ENCODE assay signal across 8 cellular contexts in the genomic region with DNA sequence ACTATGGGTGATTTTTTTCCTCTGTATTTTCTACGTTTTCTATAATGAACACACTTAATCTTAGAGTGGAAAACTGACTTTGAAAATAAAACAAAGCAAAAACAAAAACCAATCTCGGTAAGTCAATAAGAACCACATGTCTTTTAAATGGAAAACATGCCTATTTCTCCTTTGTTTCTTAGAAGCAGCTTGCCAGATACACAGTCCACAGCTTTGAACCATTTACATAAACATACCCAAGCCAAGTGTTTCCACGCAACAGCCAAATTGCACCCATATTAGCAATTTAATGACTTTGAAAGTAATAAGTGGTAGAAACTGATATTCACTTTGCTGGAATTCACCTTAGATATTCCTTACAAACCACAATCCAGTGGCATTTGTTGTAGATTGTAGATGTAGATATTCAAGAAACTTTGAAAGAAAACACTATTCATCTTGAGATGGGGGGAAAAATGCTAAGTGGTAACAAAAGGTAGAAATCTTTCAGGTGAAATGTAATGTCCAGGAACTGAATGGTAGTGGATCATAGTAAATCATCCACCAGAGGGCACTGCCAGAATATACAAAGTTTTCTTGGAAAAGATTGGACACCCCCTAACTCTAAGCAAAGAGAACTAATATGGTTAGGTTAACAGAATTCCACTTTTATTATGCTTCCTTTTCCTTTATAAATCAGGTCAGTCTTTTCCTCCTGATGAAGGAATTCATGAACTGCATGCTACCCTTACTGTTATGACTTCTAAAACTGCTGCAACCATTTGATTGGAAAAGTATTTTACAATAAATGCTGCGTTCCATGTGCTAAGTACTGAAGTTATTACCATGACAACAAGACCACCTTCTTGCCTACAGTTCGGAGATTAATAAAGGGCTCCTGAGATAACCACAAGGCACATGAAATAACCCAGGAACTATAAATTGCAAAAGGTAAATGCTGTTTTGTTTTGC.
A peak's percentile ranks its signal among the peaks of the same experiment; 100 is the strongest.
DNase-seq lines count a peak whose midpoint lies in the region; ATAC-seq, FAIRE-seq and TF ChIP-seq lines count a peak whose summit lies in the region.

No MANE protein-coding gene starts in this region.

- ATAC-seq in GM21619 (IDR thresholded peaks at IDR 0.05; ENCODE audit: unreplicated experiment) (no peak), GM19397 (IDR thresholded peaks at IDR 0.05; ENCODE audit: unreplicated experiment) (no peak)

- H3K9me3 ChIP-seq in fibroblast of lung (ENCODE audit: control insufficient read depth, insufficient read depth, low read depth, low read length), result no peaks in the 10 kb centered on the region
- H3K9me3 ChIP-seq in parathyroid adenoma (ENCODE audit: control insufficient read depth, low read length), result no peaks in the 10 kb centered on the region

- peak; percentile 44 for TF ChIP-seq CTCF in GM06990 (IDR thresholded peaks at IDR 0.05; ENCODE audit: insufficient read depth, low read length, poor library complexity, severe bottlenecking)
- peak; percentile 39 to 65 for TF ChIP-seq CTCF in fibroblast of lung (conservative IDR thresholded peaks at IDR 0.05 in 1 of 2, IDR thresholded peaks at IDR 0.05 in 1 of 2; ENCODE audit: low read depth in 1 of 2, low read length in 2 of 2)
- peak; percentile 67 for TF ChIP-seq CTCF in parathyroid adenoma (IDR thresholded peaks at IDR 0.05)

- no peak overlapping the region for H3K4me3 ChIP-seq in GM06990 (replicated peaks; ENCODE audit: low read depth, low read length)
- H3K4me3 ChIP-seq in fibroblast of lung (replicated peaks in 1 of 4; ENCODE audit: control extremely low read depth in 1 of 4, insufficient read depth in 1 of 4, low read depth in 3 of 4, low read length in 4 of 4), result no peak overlapping the region
- H3K4me3 ChIP-seq in parathyroid adenoma (ENCODE audit: low read depth, low read length), result no peak overlapping the region

- H3K4me2 ChIP-seq in fibroblast of lung (ENCODE audit: extremely low read depth, insufficient read depth, low read length) (no peak overlapping the region), parathyroid adenoma (ENCODE audit: low read length) (no peak overlapping the region)

- no peak for FAIRE-seq in HTR-8/SVneo (lab: Jason Lieb, UNC)

- no peak overlapping the region for H2AFZ ChIP-seq in fibroblast of lung (ENCODE audit: low read length)
- no peak overlapping the region for H2AFZ ChIP-seq in parathyroid adenoma

- H4K20me1 ChIP-seq in fibroblast of lung (ENCODE audit: control insufficient read depth, extremely low read depth, insufficient read depth, low read length), result no peaks in the 10 kb centered on the region

- H3K9ac ChIP-seq in fibroblast of lung (ENCODE audit: insufficient read depth, low read length) (no peak overlapping the region), parathyroid adenoma (no peak overlapping the region)

- no peak overlapping the region for H3K27ac ChIP-seq in fibroblast of lung (ENCODE audit: insufficient read depth, low read length)
- H3K27ac ChIP-seq in parathyroid adenoma, result peak overlapping the region; percentile 52

- H3K27me3 ChIP-seq in GM06990 (replicated peaks; ENCODE audit: control insufficient read depth, insufficient read depth, low read length) (no peaks in the 10 kb centered on the region), fibroblast of lung (ENCODE audit: control insufficient read depth, insufficient read depth, low read length) (no peaks in the 10 kb centered on the region), parathyroid adenoma (ENCODE audit: control insufficient read depth, insufficient read depth, low read length) (no peaks in the 10 kb centered on the region)

- H3K36me3 ChIP-seq in GM06990 (ENCODE audit: control insufficient read depth, insufficient read depth, low read length), result no peaks in the 10 kb centered on the region
- H3K36me3 ChIP-seq in fibroblast of lung (ENCODE audit: control insufficient read depth, insufficient read depth, low read length), result no peaks in the 10 kb centered on the region
- no peaks in the 10 kb centered on the region for H3K36me3 ChIP-seq in parathyroid adenoma (ENCODE audit: control insufficient read depth, insufficient read depth, low read length)

- DNase-seq in GM06990 (ENCODE audit: extremely low read depth, insufficient read length) (no peak), NCI-H774 (lab: John Stamatoyannopoulos, UW) (peak; percentile 12), fibroblast of lung (ENCODE audit: low read depth in 2 of 2) (peak; percentile 26 to 66), ureter (ENCODE audit: low spot score) (no peak), HTR-8/SVneo (ENCODE audit: insufficient read length, low spot score) (no peak)

- H3K4me1 ChIP-seq in fibroblast of lung (ENCODE audit: control insufficient read depth, extremely low read depth, insufficient read depth, low read length), result no peaks in the 10 kb centered on the region
- peaks cover 22% of the 10 kb centered on the region for H3K4me1 ChIP-seq in parathyroid adenoma

- no peaks in the 10 kb centered on the region for H3K79me2 ChIP-seq in fibroblast of lung (ENCODE audit: control insufficient read depth, insufficient read depth, low read length)
- no peaks in the 10 kb centered on the region for H3K79me2 ChIP-seq in parathyroid adenoma

Comparison
In these comparisons a context has a peak if more than half of its experiments do, and no peak if none do; other contexts are left out.
1. DNase-seq: peak in NCI-H774 (single experiment) and fibroblast of lung (2 of 2); none in GM06990 (single experiment), ureter (single experiment) and HTR-8/SVneo (single experiment).
2. Peak in every context shown above with its lines, with median percentiles within 50 percentile points of each other: CTCF ChIP-seq.